8 cellular contexts compared by ENCODE assay signal in the genomic region with DNA sequence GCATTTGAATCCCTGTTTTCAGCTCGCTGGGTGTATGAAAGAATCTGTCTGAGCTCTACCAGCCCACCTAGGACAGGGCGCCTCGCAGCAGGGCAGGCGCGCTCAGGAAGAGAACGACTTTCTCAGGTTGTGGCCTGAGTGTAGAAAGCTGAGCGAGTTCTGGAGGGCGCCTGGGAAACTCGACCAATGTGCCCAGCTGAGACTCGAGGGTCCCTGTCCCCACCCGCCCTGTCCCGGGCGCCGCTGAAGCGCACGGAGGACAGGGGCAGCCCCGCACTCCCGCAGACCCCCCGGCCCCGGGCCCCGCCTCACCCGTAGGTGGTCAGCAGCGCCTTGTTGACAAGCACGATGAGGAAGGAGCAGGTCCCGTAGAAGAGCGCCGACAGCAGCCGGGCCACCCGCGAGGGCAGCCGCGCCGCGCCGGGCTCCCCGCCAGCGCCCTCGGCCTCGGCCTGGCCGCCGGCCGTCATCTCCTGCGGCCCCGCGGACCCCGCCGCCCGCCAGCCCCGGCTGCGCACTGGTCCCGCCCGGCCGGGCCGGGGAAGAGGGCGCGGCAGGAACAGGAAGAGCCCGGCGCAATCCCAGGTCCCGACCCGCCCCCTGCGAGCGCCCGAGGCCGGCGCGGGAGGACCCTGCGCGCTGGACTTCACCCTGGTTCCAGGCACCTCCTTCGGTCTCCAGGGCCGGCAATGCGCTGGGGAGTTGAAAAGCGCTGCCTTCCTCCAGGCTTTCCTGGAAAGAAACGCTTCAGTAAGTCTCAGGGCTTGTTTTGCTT. TPM values are rescaled to one million over a fixed set of nuclear protein-coding genes. Genes with fewer than 3 reads are reported as not detected.
DNase-seq lines count a peak whose midpoint lies in the region; ATAC-seq and TF ChIP-seq lines count a peak whose summit lies in the region.

TSS of gene SLC35D2 (minus strand) at position 547 of the 775 bp plus-strand sequence. CDS start at position 470, 77 bp downstream.

- TF ChIP-seq CTCF in activated B cell treated with CpG ODN at 0.5 μM for 24 hours (IDR thresholded peaks at IDR 0.05) (no peak), endothelial cell (IDR thresholded peaks at IDR 0.05; ENCODE audit: unreplicated experiment) (no peak), lung (IDR thresholded peaks at IDR 0.05; ENCODE audit: control extremely low read depth, extremely low read depth) (no peak), stomach (IDR thresholded peaks at IDR 0.05) (peak in 1 of 7 experiments; percentile 10)

- H3K9me3 Mint-ChIP-seq in activated B cell treated with CpG ODN at 0.5 μM for 24 hours (no peaks in the 10 kb centered on the region), endothelial cell (ENCODE audit: unreplicated experiment) (no peaks in the 10 kb centered on the region)

- H3K36me3 Mint-ChIP-seq in activated B cell treated with CpG ODN at 0.5 μM for 24 hours (ENCODE audit: low read depth) (no peaks in the 10 kb centered on the region), endothelial cell (ENCODE audit: low read depth, unreplicated experiment) (no peaks in the 10 kb centered on the region)

- H3K4me1 Mint-ChIP-seq in activated B cell treated with CpG ODN at 0.5 μM for 24 hours (peaks cover 10% of the 10 kb centered on the region), endothelial cell (ENCODE audit: unreplicated experiment) (peaks cover 10% of the 10 kb centered on the region)

- CTCF ChIA-PET in activated B cell treated with CpG ODN at 0.5 μM for 24 hours (lab: Charles Lee): no interaction called here

- peaks cover 2% of the 10 kb centered on the region in 2 donors for H3K36me3 ChIP-seq in lung (ENCODE audit: control insufficient read depth in 2 of 2, insufficient read depth in 2 of 2, low read length in 2 of 2)
- peaks cover 0 to 3% (median 0%) of the 10 kb centered on the region in 4 donors for H3K36me3 ChIP-seq in stomach

- DNase-seq in Daoy (ENCODE audit: low read depth) (peak; percentile 75), activated B cell treated with CpG ODN at 0.5 μM for 24 hours (peak; percentile 21), endothelial cell (ENCODE audit: low spot score) (peak; percentile 64), lung (ENCODE audit: low spot score) (peak; percentile 48), stomach (peak; percentile 75), NCI-H2029 (lab: John Stamatoyannopoulos, UW) (no peak)
- DNase-seq in NK-92 treated with Interleukin-12 subunit alpha and Interleukin-12 subunit beta, amount 100 ng/mL, for 24 hours (lab: John Stamatoyannopoulos, UW): no peak

- POLR2A ChIA-PET in activated B cell treated with CpG ODN at 0.5 μM for 24 hours (lab: Charles Lee): interaction anchor here (0.6 to 2.8 kb wide), 3 partner anchors 30 to 1076 kb away, joined by 3 to 7 read pairs (median 3); partner anchors contain the start of gene ZNF367

- H3K27me3 Mint-ChIP-seq in activated B cell treated with CpG ODN at 0.5 μM for 24 hours (no peaks in the 10 kb centered on the region), endothelial cell (ENCODE audit: unreplicated experiment) (no peaks in the 10 kb centered on the region)

- H3K27ac Mint-ChIP-seq in activated B cell treated with CpG ODN at 0.5 μM for 24 hours (peak within 1 kb of the TSS; percentile 47), endothelial cell (ENCODE audit: unreplicated experiment) (no peak within 1 kb of the TSS)

- no peak for TF ChIP-seq EP300 in stomach (IDR thresholded peaks at IDR 0.05)

- H3K4me1 ChIP-seq in lung (ENCODE audit: control insufficient read depth in 2 of 2, insufficient read depth in 2 of 2, low read length in 2 of 2) (peaks cover 9 to 13% of the 10 kb centered on the region in 2 donors), stomach (peaks cover 18 to 76% (median 35%) of the 10 kb centered on the region in 4 donors)

- intact Hi-C loops in activated B cell treated with CpG ODN at 0.5 μM for 24 hours (cut with micrococcal nuclease) (loop anchor here (1.0 kb wide), 1 partner anchor 30 kb away; no protein-coding TSS in a partner anchor), stomach (cut with DNase I; ENCODE audit: low total_unique reads) (no loop called here)

- H3K27ac ChIP-seq in lung (ENCODE audit: low read depth in 1 of 2, low read length in 1 of 2) (peak within 1 kb of the TSS; percentile 84 to 96), stomach (peak within 1 kb of the TSS; percentile 85 to 98 (median 91))

- no peaks in the 10 kb centered on the region for H3K27me3 ChIP-seq in lung (ENCODE audit: control insufficient read depth, insufficient read depth)
- H3K27me3 ChIP-seq in stomach: no peaks in the 10 kb centered on the region

- peak within 1 kb of the TSS; percentile 79 for H3K4me3 Mint-ChIP-seq in activated B cell treated with CpG ODN at 0.5 μM for 24 hours
- peak within 1 kb of the TSS; percentile 92 for H3K4me3 Mint-ChIP-seq in endothelial cell (ENCODE audit: unreplicated experiment)

- H3K4me3 ChIP-seq in lung: peak within 1 kb of the TSS; percentile 80
- peak within 1 kb of the TSS; percentile 66 to 87 (median 70) for H3K4me3 ChIP-seq in stomach

- ATAC-seq in HG02763 (IDR thresholded peaks at IDR 0.05; ENCODE audit: unreplicated experiment) (peak; percentile 62), activated B cell treated with CpG ODN at 0.5 μM for 24 hours (ENCODE audit: low read depth) (peak; percentile 76), lung (ENCODE audit: insufficient read depth, low FRiP score) (peak; percentile 89)

- H3K9me3 ChIP-seq in lung (ENCODE audit: control insufficient read depth in 2 of 2, insufficient read depth in 1 of 2, low read length in 1 of 2) (no peaks in the 10 kb centered on the region), stomach (no peaks in the 10 kb centered on the region)

- TF ChIP-seq POLR2A in stomach (IDR thresholded peaks at IDR 0.05): no peak

- WGBS in lung, 2 donors: 1 to 2% methylated on average over 55 to 73 of the region's 73 CpGs
- WGBS in stomach, 5 donors: 1 to 2% (median 1%) methylated on average over 27 to 73 of the region's 73 CpGs

RNA-seq across cellular contexts. Expression of gene SLC35D2, which starts in this region (rescaled TPM):
- total RNA-seq in Daoy (2014; rRNA removed; shearing (Covaris generic)): 17.2 and 18.6 TPM in 2 replicates
- total RNA-seq in activated B cell treated with CpG ODN at 0.5 μM for 24 hours (9.3 and 10.9 TPM in 2 replicates), endothelial cell (ENCODE audit: unreplicated experiment) (27.2 TPM), lung (10 to 100 TPM; 22.7 to 27.2 TPM), stomach (10 to 100 TPM; 13.8 to 43.3 (median 20.7) TPM)
- polyA plus RNA-seq in lung (10 to 100 TPM; 14.9 to 20.2 TPM), stomach (10 to 100 TPM; 21.5 to 42.0 (median 23.3) TPM)

Comparison
In these comparisons a context has a peak if more than half of its experiments do, and no peak if none do; other contexts are left out.
1. DNase-seq: peak in Daoy (single experiment), activated B cell treated with CpG ODN at 0.5 μM for 24 hours (single experiment), endothelial cell (single experiment), lung (single experiment) and stomach (single experiment); none in NK-92 treated with Interleukin-12 subunit alpha and Interleukin-12 subunit beta, amount 100 ng/mL, for 24 hours (single experiment) and NCI-H2029 (single experiment).
2. Peak in every context shown above with its lines, with median percentiles within 50 percentile points of each other: ATAC-seq.